In genomic region chr9:93290495-93291434, GRCh38 we compare ENCODE assay signal across 27 cellular contexts.
DNase-seq lines count a peak whose midpoint lies in the region; ATAC-seq and TF ChIP-seq lines count a peak whose summit lies in the region.
"Had no signal": no experiment of that assay in that cellular context is flagged by ENCODE, and none has a peak within 500 bp of the region (broad histone marks: within the 10 kb centered on the region; RNA-seq: fewer than 3 reads in every experiment).

No MANE protein-coding gene starts in this region.

- H2AFZ ChIP-seq in HCT116 (ENCODE audit: low read depth, low read length, poor library complexity, severe bottlenecking), result no peak overlapping the region

- H3K4me1 Mint-ChIP-seq in endodermal cell, result peaks cover 14% of the 10 kb centered on the region
- peaks cover 2% of the 10 kb centered on the region for H3K4me1 Mint-ChIP-seq in progenitor cell of endocrine pancreas (ENCODE audit: low read depth)

- no peaks in the 10 kb centered on the region for H4K20me1 ChIP-seq in HCT116 (ENCODE audit: insufficient read depth)

- no peak for TF ChIP-seq POLR2A in HCT116 (IDR thresholded peaks at IDR 0.05; ENCODE audit: borderline replicate concordance, extremely low read depth, insufficient read depth, insufficient read length)

- H3K4me1 ChIP-seq in HCT116 (ENCODE audit: control insufficient read depth in 1 of 2, insufficient read depth in 2 of 2, low read length in 2 of 2) (no peaks in the 10 kb centered on the region), endodermal cell (ENCODE audit: control insufficient read depth, insufficient read depth, low read length) (peaks cover 3% of the 10 kb centered on the region)
- H3K4me1 ChIP-seq: adrenal gland, breast epithelium, right lobe of liver had no signal

- intact Hi-C loops in HCT116 (cut with micrococcal nuclease), result no loop called here

- POLR2A ChIA-PET in GM10248 (lab: Yijun Ruan, JAX), result no interaction called here
- POLR2A ChIA-PET in HCT116 (lab: Charles Lee), result no interaction called here

- no peak overlapping the region for H3K4me2 ChIP-seq in HCT116 (ENCODE audit: low read length)

- no peak overlapping the region for H3K9ac ChIP-seq in HCT116 (ENCODE audit: low read length)
- H3K9ac ChIP-seq in endodermal cell (ENCODE audit: extremely low read depth, low read length, poor library complexity, severe bottlenecking), result no peak overlapping the region

- H3K27ac Mint-ChIP-seq in endodermal cell (no peak overlapping the region), progenitor cell of endocrine pancreas (peak overlapping the region; percentile 63)
- H3K27ac Mint-ChIP-seq: activated CD4-positive, alpha-beta T cell treated with anti-CD3 and anti-CD28 coated beads, Interleukin-2, amount 10 ng/mL, durations not matched to agents 7 days and 5 days; CD8-positive, alpha-beta memory T cell had no signal

- ATAC-seq in HCT116 (peak; percentile 31; the same call in 1 of the 2 replicates), GM21717 (IDR thresholded peaks at IDR 0.05; ENCODE audit: unreplicated experiment) (no peak)
- ATAC-seq: pancreas, right lobe of liver had no signal

- H3K79me2 ChIP-seq in HCT116 (ENCODE audit: insufficient read depth, low read length), result no peaks in the 10 kb centered on the region

- H3K27me3 Mint-ChIP-seq in endodermal cell (ENCODE audit: insufficient read depth) (no peaks in the 10 kb centered on the region), progenitor cell of endocrine pancreas (no peaks in the 10 kb centered on the region)

- TF ChIP-seq RAD21 in HCT116 (IDR thresholded peaks at IDR 0.05; ENCODE audit: low read depth), result no peak

- no peak overlapping the region for H3K4me3 ChIP-seq in HCT116 (replicated peaks in 1 of 2; ENCODE audit: low read depth in 1 of 2, low read length in 2 of 2)
- no peak overlapping the region for H3K4me3 ChIP-seq in endodermal cell (ENCODE audit: low read length)
- H3K4me3 ChIP-seq: adrenal gland, breast epithelium, pancreas, right lobe of liver, tibial nerve had no signal

- H3K9me3 Mint-ChIP-seq in endodermal cell, result no peaks in the 10 kb centered on the region
- H3K9me3 Mint-ChIP-seq in progenitor cell of endocrine pancreas (ENCODE audit: low read depth), result no peaks in the 10 kb centered on the region
- H3K9me3 Mint-ChIP-seq: activated CD4-positive, alpha-beta T cell treated with anti-CD3 and anti-CD28 coated beads, Interleukin-2, amount 10 ng/mL, durations not matched to agents 7 days and 5 days; CD8-positive, alpha-beta memory T cell; naive thymus-derived CD4-positive, alpha-beta T cell had no signal

- H3K27me3 ChIP-seq in HCT116 (ENCODE audit: insufficient read depth, low read length) (no peaks in the 10 kb centered on the region), endodermal cell (ENCODE audit: control insufficient read depth, insufficient read depth, low read length, poor library complexity, severe bottlenecking) (no peaks in the 10 kb centered on the region)
- H3K27me3 ChIP-seq: adrenal gland, breast epithelium, pancreas, right lobe of liver, tibial nerve had no signal

- H3K9me3 ChIP-seq in HCT116 (ENCODE audit: control insufficient read depth in 1 of 2, insufficient read depth in 1 of 2, low read depth in 1 of 2, low read length in 2 of 2) (no peaks in the 10 kb centered on the region), endodermal cell (ENCODE audit: control insufficient read depth, low read length) (no peaks in the 10 kb centered on the region)
- H3K9me3 ChIP-seq: adrenal gland, breast epithelium, pancreas, right lobe of liver, tibial nerve had no signal

- RAD21 ChIA-PET in HCT116 (lab: Charles Lee; ENCODE audit: low non-redundant PET in 1 of 2, low total read pairs in 2 of 2, uncharacterized antibody in 2 of 2, unreplicated experiment in 2 of 2), result no interaction called here

- H3K4me3 Mint-ChIP-seq in endodermal cell (no peak overlapping the region), progenitor cell of endocrine pancreas (ENCODE audit: low read depth) (no peak overlapping the region)
- H3K4me3 Mint-ChIP-seq: activated CD4-positive, alpha-beta T cell treated with anti-CD3 and anti-CD28 coated beads, Interleukin-2, amount 10 ng/mL, durations not matched to agents 7 days and 5 days; CD8-positive, alpha-beta memory T cell had no signal

- H3K36me3 Mint-ChIP-seq in endodermal cell (ENCODE audit: low read depth), result no peaks in the 10 kb centered on the region
- H3K36me3 Mint-ChIP-seq in progenitor cell of endocrine pancreas (ENCODE audit: insufficient read depth), result peaks cover 11% of the 10 kb centered on the region
- H3K36me3 Mint-ChIP-seq: CD8-positive, alpha-beta memory T cell; naive thymus-derived CD4-positive, alpha-beta T cell had no signal

- WGBS in endodermal cell (ENCODE audit: insufficient coverage in 1 of 2, insufficient read length in 1 of 2), 2 experiments, result 94 to 100% methylated on average over 13 to 21 of the region's 21 CpGs

- no peak overlapping the region for H3K27ac ChIP-seq in HCT116 (ENCODE audit: low read depth, low read length)
- H3K27ac ChIP-seq in endodermal cell (ENCODE audit: low read depth, low read length), result no peak overlapping the region
- H3K27ac ChIP-seq: adrenal gland, breast epithelium, epithelial cell of prostate, HL-60, pancreas, right lobe of liver had no signal

- no peaks in the 10 kb centered on the region for H3K9me2 ChIP-seq in HCT116 (ENCODE audit: insufficient read depth)

- BruUV-seq in HCT116 (replicated peaks; lab: Mats Ljungman, UMichigan), result no TSS peak

- H3K36me3 ChIP-seq in HCT116 (ENCODE audit: control insufficient read depth in 1 of 2, insufficient read depth in 2 of 2, low read length in 2 of 2), result no peaks in the 10 kb centered on the region
- H3K36me3 ChIP-seq in endodermal cell (ENCODE audit: control insufficient read depth, insufficient read depth, low read length), result no peaks in the 10 kb centered on the region
- H3K36me3 ChIP-seq: adrenal gland, breast epithelium, right lobe of liver, tibial nerve had no signal

- DNase-seq in GM10248 (ENCODE audit: extremely low spot score), result peak; percentile 15
- DNase-seq in HCT116 (ENCODE audit: low read depth, low spot score), result no peak
- DNase-seq in endodermal cell, result peak; percentile 65
- DNase-seq in progenitor cell of endocrine pancreas (ENCODE audit: low spot score, unreplicated experiment), result no peak
- DNase-seq in NCI-H2081 (lab: John Stamatoyannopoulos, UW), result no peak
- DNase-seq in hepatic stellate cell (ENCODE audit: low spot score), result no peak
- no peak for DNase-seq in NCI-H2029 (lab: John Stamatoyannopoulos, UW)
- DNase-seq: activated CD4-positive, alpha-beta T cell treated with anti-CD3 and anti-CD28 coated beads, Interleukin-2, amount 10 ng/mL, durations not matched to agents 7 days and 5 days; activated CD8-positive, alpha-beta memory T cell treated with anti-CD3 and anti-CD28 coated beads, Interleukin-2, amount 50 U/mL, for 48 hours; activated gamma-delta T cell; adrenal gland; CD8-positive, alpha-beta memory T cell; DMS53; foreskin fibroblast; hypothalamus; kidney glomerular epithelial cell; mesenchymal stem cell; naive thymus-derived CD4-positive, alpha-beta T cell; NCI-H1417; pancreas; SHP77 treated with DMSO at 0.1 percent for 48 hours had no signal

- no peak for TF ChIP-seq CTCF in GM10248 (IDR thresholded peaks at IDR 0.05; ENCODE audit: control extremely low read depth, extremely low read depth, low read depth, missing control alignments)
- TF ChIP-seq CTCF in HCT116 (IDR thresholded peaks at IDR 0.05 in 2 of 3, conservative IDR thresholded peaks at IDR 0.05 in 1 of 3; ENCODE audit: borderline replicate concordance in 1 of 3, insufficient read depth in 1 of 3, low read depth in 2 of 3, low read length in 2 of 3), result no peak
- TF ChIP-seq CTCF in endodermal cell (conservative IDR thresholded peaks at IDR 0.05), result peak; percentile 51
- no peak for TF ChIP-seq CTCF in progenitor cell of endocrine pancreas (IDR thresholded peaks at IDR 0.05; ENCODE audit: unreplicated experiment)

- CTCF ChIA-PET in GM10248 (lab: Yijun Ruan, JAX) (interaction anchor here (1.0 kb wide), 1 partner anchor 9 kb away, joined by 3 read pairs; no protein-coding TSS in a partner anchor), HCT116 (lab: Charles Lee) (interaction anchor here (1.0 kb wide), 1 partner anchor 12 kb away, joined by 3 read pairs; no protein-coding TSS in a partner anchor)

TF ChIP-seq in HCT116, 20 proteins besides CTCF, POLR2A, EP300 and RAD21:
- TF ChIP-seq ZBTB33 (IDR thresholded peaks at IDR 0.05; ENCODE audit: extremely low read depth, insufficient replicate concordance, low read length), result no peak
- no peak for TF ChIP-seq EGR1 (IDR thresholded peaks at IDR 0.05; ENCODE audit: low read depth)
- TF ChIP-seq MAX (IDR thresholded peaks at IDR 0.05), result no peak
- no peak for TF ChIP-seq CBX3 (IDR thresholded peaks at IDR 0.05; ENCODE audit: low read depth)
- TF ChIP-seq ZNF274 (IDR thresholded peaks at IDR 0.05; ENCODE audit: low read depth, low read length), result no peak
- no peak for TF ChIP-seq ATF3 (IDR thresholded peaks at IDR 0.05)
- TF ChIP-seq ELF1 (IDR thresholded peaks at IDR 0.05; ENCODE audit: borderline replicate concordance, low read depth), result no peak
- TF ChIP-seq POLR2AphosphoS5 (IDR thresholded peaks at IDR 0.05; ENCODE audit: low read depth, low read length), result no peak
- TF ChIP-seq FOSL1 (IDR thresholded peaks at IDR 0.05; ENCODE audit: low read depth), result no peak
- TF ChIP-seq TCF7L2 (IDR thresholded peaks at IDR 0.05; ENCODE audit: borderline replicate concordance, extremely low read depth, insufficient read depth, insufficient read length), result no peak

Comparison
In these comparisons a context has a peak if more than half of its experiments do, and no peak if none do; other contexts are left out.
1. DNase-seq: peak in GM10248 (single experiment) and endodermal cell (single experiment); none in HCT116 (single experiment), progenitor cell of endocrine pancreas (single experiment), NCI-H2081 (0 of 2), hepatic stellate cell (single experiment) and NCI-H2029 (single experiment).